ENCODE assay signal across 27 cellular contexts in genomic region chr3:63042866-63043265, GRCh38.
DNase-seq lines count a peak whose midpoint lies in the region; ATAC-seq, FAIRE-seq and TF ChIP-seq lines count a peak whose summit lies in the region.
"Had no signal": no experiment of that assay in that cellular context is flagged by ENCODE, and none has a peak within 500 bp of the region (broad histone marks: within the 10 kb centered on the region; RNA-seq: fewer than 3 reads in every experiment).

No MANE protein-coding gene starts in this region.

- DNase-seq in GM23248 (peak; percentile 35), SK-N-SH (no peak), putamen (ENCODE audit: low spot score) (peak; percentile 54), urothelium cell line (ENCODE audit: low spot score) (peak; percentile 51), AG20443 (ENCODE audit: low spot score) (no peak), AG08396 (ENCODE audit: low spot score) (no peak)
- DNase-seq: 8988T; ACHN; AML-193; BE2C; CD4-positive, alpha-beta T cell; CD8-positive, alpha-beta memory T cell; DMS 273 treated with DMSO at 0.1 percent for 48 hours; DMS79; EL; GDM1; GOT3; HFFc6 had no signal

- no peak for ATAC-seq in activated T-helper 17 cell treated with anti-CD3 and anti-CD28 coated beads, Interleukin-2, amount 50 U/mL, for 72 hours (replicated peaks)
- ATAC-seq: A549 had no signal

- H3K9me3 ChIP-seq in GM23248 (ENCODE audit: low read depth): no peaks in the 10 kb centered on the region
- no peaks in the 10 kb centered on the region for H3K9me3 ChIP-seq in SK-N-SH
- H3K9me3 ChIP-seq: A549, BE2C, HAP-1 had no signal

- H3K9ac ChIP-seq in GM23248: no peak overlapping the region
- H3K9ac ChIP-seq in SK-N-SH: no peak overlapping the region
- H3K9ac ChIP-seq: BLaER1 treated with 17β-estradiol and CSF1 and Interleukin-3, amounts not matched to agents 10 nM and 100 nM had no signal

- WGBS in GM23248 (ENCODE audit: low coverage in 1 of 2, low lambda C conversion rate in 2 of 2, missing lambda C conversion rate in 2 of 2), 2 experiments: 50 to 62% methylated on average over 4 of the region's 4 CpGs
- WGBS in SK-N-SH (ENCODE audit: low lambda C conversion rate): 66% methylated on average over 4 of the region's 4 CpGs

- H3K36me3 ChIP-seq in GM23248 (ENCODE audit: low read depth): no peaks in the 10 kb centered on the region
- H3K36me3 ChIP-seq in SK-N-SH (replicated peaks in 1 of 2; ENCODE audit: control insufficient read depth in 1 of 2, insufficient read depth in 2 of 2, low read length in 1 of 2): no peaks in the 10 kb centered on the region
- H3K36me3 ChIP-seq: BE2C; BLaER1 treated with 17β-estradiol and CSF1 and Interleukin-3, amounts not matched to agents 10 nM and 100 nM; HAP-1 had no signal

- H2AFZ ChIP-seq in GM23248 (no peak overlapping the region), SK-N-SH (ENCODE audit: low read depth) (no peak overlapping the region)

- H3K27me3 Mint-ChIP-seq in activated T-helper 17 cell treated with anti-CD3 and anti-CD28 coated beads, Interleukin-2, amount 50 U/mL, for 72 hours: no peaks in the 10 kb centered on the region
- H3K27me3 Mint-ChIP-seq: CD4-positive, alpha-beta T cell had no signal

- no peak for TF ChIP-seq EP300 in SK-N-SH (IDR thresholded peaks at IDR 0.05; ENCODE audit: borderline replicate concordance in 1 of 2, low read depth in 1 of 2, low read length in 1 of 2)

- H3K4me3 ChIP-seq in GM23248 (no peak overlapping the region), SK-N-SH (ENCODE audit: low read depth in 2 of 2, low read length in 1 of 2) (no peak overlapping the region)
- H3K4me3 ChIP-seq: A549; BLaER1 treated with 17β-estradiol and CSF1 and Interleukin-3, amounts not matched to agents 10 nM and 100 nM; HAP-1 had no signal

- no peak overlapping the region for H3K4me2 ChIP-seq in GM23248 (ENCODE audit: unreplicated experiment)
- no peak overlapping the region for H3K4me2 ChIP-seq in SK-N-SH
- H3K4me2 ChIP-seq: A549; BLaER1 treated with 17β-estradiol and CSF1 and Interleukin-3, amounts not matched to agents 10 nM and 100 nM had no signal

- H3K4me1 ChIP-seq in GM23248 (ENCODE audit: insufficient read depth) (peaks cover 8% of the 10 kb centered on the region), SK-N-SH (ENCODE audit: control insufficient read depth in 1 of 2, insufficient read depth in 2 of 2, low read depth in 1 of 2, low read length in 1 of 2) (no peaks in the 10 kb centered on the region)
- H3K4me1 ChIP-seq: A549, BE2C, HAP-1 had no signal

- H3K27ac ChIP-seq in GM23248 (no peak overlapping the region), SK-N-SH (ENCODE audit: low read depth in 2 of 2, low read length in 1 of 2) (no peak overlapping the region)
- H3K27ac ChIP-seq: A549; BLaER1 treated with 17β-estradiol and CSF1 and Interleukin-3, amounts not matched to agents 10 nM and 100 nM had no signal

- TF ChIP-seq CTCF in SK-N-SH (IDR thresholded peaks at IDR 0.05): no peak

- H3K4me1 Mint-ChIP-seq in activated T-helper 17 cell treated with anti-CD3 and anti-CD28 coated beads, Interleukin-2, amount 50 U/mL, for 72 hours: no peaks in the 10 kb centered on the region
- H3K4me1 Mint-ChIP-seq: CD14-positive monocyte; CD8-positive, alpha-beta memory T cell had no signal

- in situ Hi-C loops in GM23248 (cut with MboI): no loop called here

- POLR2A ChIA-PET in SK-N-SH (lab: Yijun Ruan, JAX): no interaction called here

- H3F3A ChIP-seq in GM23248 (ENCODE audit: insufficient read depth): peaks cover 14% of the 10 kb centered on the region; the same call in 1 of the 2 replicates
- H3F3A ChIP-seq in SK-N-SH (replicated peaks; ENCODE audit: insufficient read depth): no peaks in the 10 kb centered on the region

- CTCF ChIA-PET in SK-N-SH (lab: Yijun Ruan, JAX): interaction anchor here (0.7 to 1.1 kb wide), 4 partner anchors 8 to 308 kb away, joined by 3 to 6 read pairs (median 3); no protein-coding TSS in a partner anchor

- H4K20me1 ChIP-seq in GM23248 (ENCODE audit: insufficient read depth): no peaks in the 10 kb centered on the region
- no peaks in the 10 kb centered on the region for H4K20me1 ChIP-seq in SK-N-SH (ENCODE audit: insufficient read depth)
- H4K20me1 ChIP-seq: BLaER1 treated with 17β-estradiol and CSF1 and Interleukin-3, amounts not matched to agents 10 nM and 100 nM had no signal

- H3K27me3 ChIP-seq in GM23248 (replicated peaks; ENCODE audit: insufficient read depth) (no peaks in the 10 kb centered on the region), SK-N-SH (ENCODE audit: insufficient read depth) (no peaks in the 10 kb centered on the region)
- H3K27me3 ChIP-seq: BE2C; BLaER1 treated with 17β-estradiol and CSF1 and Interleukin-3, amounts not matched to agents 10 nM and 100 nM had no signal

- peaks cover 9% of the 10 kb centered on the region for H3K9me3 Mint-ChIP-seq in activated T-helper 17 cell treated with anti-CD3 and anti-CD28 coated beads, Interleukin-2, amount 50 U/mL, for 72 hours

- no peak overlapping the region for H3K4me3 Mint-ChIP-seq in activated T-helper 17 cell treated with anti-CD3 and anti-CD28 coated beads, Interleukin-2, amount 50 U/mL, for 72 hours
- H3K4me3 Mint-ChIP-seq: CD14-positive monocyte; CD4-positive, alpha-beta T cell; CD8-positive, alpha-beta memory T cell; HFFc6 had no signal

- no peak for FAIRE-seq in urothelium cell line (lab: Jason Lieb, UNC)
- FAIRE-seq: A549, D721Med, GM12891, GM18507, H54 had no signal

- no peaks in the 10 kb centered on the region for H3K79me2 ChIP-seq in GM23248 (ENCODE audit: insufficient read depth)
- no peaks in the 10 kb centered on the region for H3K79me2 ChIP-seq in SK-N-SH (ENCODE audit: insufficient read depth)

- no peaks in the 10 kb centered on the region for H3K36me3 Mint-ChIP-seq in activated T-helper 17 cell treated with anti-CD3 and anti-CD28 coated beads, Interleukin-2, amount 50 U/mL, for 72 hours (ENCODE audit: low read depth)
- H3K36me3 Mint-ChIP-seq: CD14-positive monocyte; CD8-positive, alpha-beta memory T cell had no signal

- H3K27ac Mint-ChIP-seq in activated T-helper 17 cell treated with anti-CD3 and anti-CD28 coated beads, Interleukin-2, amount 50 U/mL, for 72 hours: no peak overlapping the region
- H3K27ac Mint-ChIP-seq: CD14-positive monocyte; CD4-positive, alpha-beta T cell; CD8-positive, alpha-beta memory T cell; HFFc6 had no signal

- no peak for TF ChIP-seq RAD21 in SK-N-SH (IDR thresholded peaks at IDR 0.05; ENCODE audit: low read length)

- no peaks in the 10 kb centered on the region for H3K9me2 ChIP-seq in GM23248 (ENCODE audit: insufficient read depth)
- H3K9me2 ChIP-seq in SK-N-SH: no peaks in the 10 kb centered on the region

TF ChIP-seq in SK-N-SH, 30 proteins besides CTCF, POLR2A, EP300 and RAD21:
- TF ChIP-seq SIN3A (IDR thresholded peaks at IDR 0.05; ENCODE audit: borderline replicate concordance, low read depth, low read length) (no peak), NFIC (IDR thresholded peaks at IDR 0.05; ENCODE audit: borderline replicate concordance) (no peak), TCF12 (IDR thresholded peaks at IDR 0.05) (peak; percentile 7; the same call in 1 of the 2 replicates), USF2 (IDR thresholded peaks at IDR 0.05; ENCODE audit: borderline replicate concordance, low read depth, low read length) (no peak), RCOR1 (IDR thresholded peaks at IDR 0.05; ENCODE audit: low read length) (no peak), TAF1 (IDR thresholded peaks at IDR 0.05; ENCODE audit: borderline replicate concordance, low read depth, low read length) (no peak)

Comparison
In these comparisons a context has a peak if more than half of its experiments do, and no peak if none do; other contexts are left out.
1. DNase-seq: peak in GM23248 (single experiment), putamen (single experiment) and urothelium cell line (single experiment); none in SK-N-SH (single experiment), AG20443 (single experiment) and AG08396 (single experiment).